In the genomic region with DNA sequence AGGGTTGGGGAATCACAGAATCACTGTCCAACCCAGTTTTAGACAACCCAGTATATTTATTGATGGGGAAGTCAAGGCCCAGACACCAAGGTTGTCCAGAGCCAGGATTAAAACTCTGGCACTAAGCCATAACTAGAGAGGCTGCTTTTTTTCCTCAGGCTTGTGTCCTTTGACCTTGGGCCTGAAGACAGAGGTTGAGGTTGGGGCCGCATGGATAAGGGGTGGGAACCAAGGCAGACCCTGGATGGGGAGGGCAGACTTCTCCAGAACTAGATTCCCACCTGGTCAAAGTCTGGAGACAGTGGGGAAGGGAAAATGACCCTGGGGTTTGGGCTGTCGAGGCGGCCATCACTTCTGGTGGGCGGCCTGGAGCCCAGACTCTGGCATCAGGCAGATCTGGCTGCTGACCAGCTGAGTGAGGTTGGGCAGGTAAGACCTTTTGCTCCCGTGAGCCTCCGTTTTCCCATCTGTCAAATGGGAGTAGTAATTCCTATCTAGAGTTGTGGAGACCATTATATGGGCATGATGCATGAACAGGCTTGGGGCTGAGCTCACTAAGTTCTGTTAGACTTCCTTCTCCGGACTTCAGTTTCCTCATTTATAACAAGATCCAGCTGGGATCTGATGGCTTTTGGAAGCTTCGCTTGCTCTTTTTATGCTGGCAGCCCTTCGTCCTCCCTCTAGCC, we compare ENCODE assay signal across 18 cellular contexts. TPM values are rescaled to one million over a fixed set of nuclear protein-coding genes. Genes with fewer than 3 reads are reported as not detected.
DNase-seq lines count a peak whose midpoint lies in the region; FAIRE-seq and TF ChIP-seq lines count a peak whose summit lies in the region.
"Had no signal": no experiment of that assay in that cellular context is flagged by ENCODE, and none has a peak within 500 bp of the region (broad histone marks: within the 10 kb centered on the region; RNA-seq: fewer than 3 reads in every experiment).

No MANE protein-coding gene starts in this region.

- intact Hi-C loops in activated CD4-positive, alpha-beta T cell treated with anti-CD3 and anti-CD28 coated beads, Interleukin-2, amount 10 ng/mL, durations not matched to agents 24 days and 14 days (cut with micrococcal nuclease), result no loop called here
- intact Hi-C loops in uterus (cut with DNase I; ENCODE audit: low total_unique reads), result no loop called here

- H3K4me3 Mint-ChIP-seq in activated CD4-positive, alpha-beta T cell treated with anti-CD3 and anti-CD28 coated beads, Interleukin-2, amount 10 ng/mL, durations not matched to agents 24 days and 14 days, result no peak overlapping the region
- H3K4me3 Mint-ChIP-seq: CD8-positive, alpha-beta memory T cell; effector memory CD8-positive, alpha-beta T cell had no signal

- H3K27me3 ChIP-seq in muscle layer of duodenum (ENCODE audit: low read depth, low read length) (no peaks in the 10 kb centered on the region), uterus (no peaks in the 10 kb centered on the region)
- H3K27me3 ChIP-seq: upper lobe of left lung had no signal

- H3K27ac ChIP-seq in muscle layer of duodenum (ENCODE audit: low read length) (peak overlapping the region; percentile 16), uterus (peak overlapping the region; percentile 70 to 84), caudate nucleus (ENCODE audit: low read depth, low read length) (no peak overlapping the region)
- H3K27ac ChIP-seq: psoas muscle, VCaP had no signal

- no peak for DNase-seq in activated CD4-positive, alpha-beta T cell treated with anti-CD3 and anti-CD28 coated beads, Interleukin-2, amount 10 ng/mL, durations not matched to agents 24 days and 14 days
- DNase-seq in activated CD4-positive, alpha-beta T cell treated with anti-CD3 and anti-CD28 coated beads for 4 hours, result no peak
- DNase-seq in fibroblast of mammary gland (ENCODE audit: low read depth) (peak; percentile 81), uterus (peak in 1 of 2 donors; percentile 49), urothelium cell line (ENCODE audit: low spot score) (no peak), caudate nucleus (lab: John Stamatoyannopoulos, UW) (no peak)
- DNase-seq in activated CD4-positive, CD25-positive, alpha-beta regulatory T cell treated with anti-CD3 and anti-CD28 coated beads, Interleukin-2, amount 50 U/mL, for 72 hours, result no peak
- DNase-seq: CD8-positive, alpha-beta memory T cell; effector memory CD8-positive, alpha-beta T cell; kidney; NCI-H1092 treated with DMSO at 0.1 percent for 48 hours; NCI-H2227 treated with DMSO at 0.1 percent for 48 hours; psoas muscle; stimulated activated CD4-positive, alpha-beta T cell treated with anti-CD3 and anti-CD28 coated beads, Interleukin-1b, Interleukin-23, amount 100 ng/mL, for 48 hours; upper lobe of left lung had no signal

- H3K36me3 Mint-ChIP-seq in activated CD4-positive, alpha-beta T cell treated with anti-CD3 and anti-CD28 coated beads, Interleukin-2, amount 10 ng/mL, durations not matched to agents 24 days and 14 days (ENCODE audit: low read depth), result peaks cover 19% of the 10 kb centered on the region

- FAIRE-seq in urothelium cell line (lab: Jason Lieb, UNC), result no peak
- FAIRE-seq: kidney had no signal

- no peak for TF ChIP-seq POLR2A in uterus (IDR thresholded peaks at IDR 0.05)

- no peaks in the 10 kb centered on the region for H3K9me3 Mint-ChIP-seq in activated CD4-positive, alpha-beta T cell treated with anti-CD3 and anti-CD28 coated beads, Interleukin-2, amount 10 ng/mL, durations not matched to agents 24 days and 14 days
- H3K9me3 Mint-ChIP-seq: CD8-positive, alpha-beta memory T cell; effector memory CD8-positive, alpha-beta T cell had no signal

- H3K9me3 ChIP-seq in muscle layer of duodenum (ENCODE audit: control insufficient read depth in 1 of 2, low read length in 2 of 2) (no peaks in the 10 kb centered on the region), uterus (no peaks in the 10 kb centered on the region)
- H3K9me3 ChIP-seq: psoas muscle, upper lobe of left lung had no signal

- peak overlapping the region; percentile 15 for H3K27ac Mint-ChIP-seq in activated CD4-positive, alpha-beta T cell treated with anti-CD3 and anti-CD28 coated beads, Interleukin-2, amount 10 ng/mL, durations not matched to agents 24 days and 14 days
- H3K27ac Mint-ChIP-seq: effector memory CD8-positive, alpha-beta T cell had no signal

- peaks cover 29 to 77% of the 10 kb centered on the region in 2 donors for H3K4me1 ChIP-seq in muscle layer of duodenum (ENCODE audit: control insufficient read depth in 1 of 2, insufficient read depth in 2 of 2, low read length in 2 of 2)
- peaks cover 13 to 38% of the 10 kb centered on the region in 2 donors for H3K4me1 ChIP-seq in uterus
- H3K4me1 ChIP-seq: psoas muscle had no signal

- no peak for TF ChIP-seq CTCF in fibroblast of mammary gland (conservative IDR thresholded peaks at IDR 0.05; ENCODE audit: control insufficient read depth, insufficient read depth, low read depth, low read length)
- TF ChIP-seq CTCF in uterus (IDR thresholded peaks at IDR 0.05), result no peak

- H3K27me3 Mint-ChIP-seq in activated CD4-positive, alpha-beta T cell treated with anti-CD3 and anti-CD28 coated beads, Interleukin-2, amount 10 ng/mL, durations not matched to agents 24 days and 14 days, result peaks cover 4% of the 10 kb centered on the region
- H3K27me3 Mint-ChIP-seq: effector memory CD8-positive, alpha-beta T cell had no signal

- peaks cover 7% of the 10 kb centered on the region for H3K4me1 Mint-ChIP-seq in activated CD4-positive, alpha-beta T cell treated with anti-CD3 and anti-CD28 coated beads, Interleukin-2, amount 10 ng/mL, durations not matched to agents 24 days and 14 days

- no peak overlapping the region for H3K4me3 ChIP-seq in fibroblast of mammary gland (ENCODE audit: control insufficient read depth, low read depth, low read length)
- H3K4me3 ChIP-seq in muscle layer of duodenum (ENCODE audit: low read depth in 1 of 2, low read length in 2 of 2), result no peak overlapping the region
- no peak overlapping the region for H3K4me3 ChIP-seq in uterus
- H3K4me3 ChIP-seq: psoas muscle, upper lobe of left lung had no signal

- H3K36me3 ChIP-seq in muscle layer of duodenum (ENCODE audit: control insufficient read depth in 1 of 2, insufficient read depth in 2 of 2, low read length in 2 of 2) (peaks cover 16% of the 10 kb centered on the region in 2 donors), uterus (no peaks in the 10 kb centered on the region)

RNA-seq across cellular contexts. Expression of gene IGFBP4, which starts 17.9 kb away (rescaled TPM):
- total RNA-seq in activated CD4-positive, alpha-beta T cell treated with anti-CD3 and anti-CD28 coated beads, Interleukin-2, amount 10 ng/mL, durations not matched to agents 24 days and 14 days, result 113 and 117 TPM in 2 replicates
- total RNA-seq in uterus, result 1,000 to 10,000 TPM in 1 of 4 donors, 100 to 1,000 TPM in 3; 331 to 1,351 (median 418) TPM

RNA-seq across cellular contexts. Expression of gene TNS4, which starts 40.2 kb away (rescaled TPM):
- 13.1 and 16.8 TPM in 2 replicates for total RNA-seq in activated CD4-positive, alpha-beta T cell treated with anti-CD3 and anti-CD28 coated beads, Interleukin-2, amount 10 ng/mL, durations not matched to agents 24 days and 14 days
- 1 to 10 TPM in 1 of 4 donors, under 1 TPM in 2, not detected in 1; 0.09 to 2.6 (median 0.28) TPM for total RNA-seq in uterus
- total RNA-seq: myocyte had no signal

RNA-seq across cellular contexts. Expression of gene TOP2A, which starts 43.5 kb away (rescaled TPM):
- 189 and 194 TPM in 2 replicates for total RNA-seq in activated CD4-positive, alpha-beta T cell treated with anti-CD3 and anti-CD28 coated beads, Interleukin-2, amount 10 ng/mL, durations not matched to agents 24 days and 14 days
- total RNA-seq in uterus, result 100 to 1,000 TPM in 1 of 4 donors, 1 to 10 TPM in 1, under 1 TPM in 1, not detected in 1; 0.26 to 145 (median 1.9) TPM
